ENCODE assay signal across 10 cellular contexts in the genomic region with DNA sequence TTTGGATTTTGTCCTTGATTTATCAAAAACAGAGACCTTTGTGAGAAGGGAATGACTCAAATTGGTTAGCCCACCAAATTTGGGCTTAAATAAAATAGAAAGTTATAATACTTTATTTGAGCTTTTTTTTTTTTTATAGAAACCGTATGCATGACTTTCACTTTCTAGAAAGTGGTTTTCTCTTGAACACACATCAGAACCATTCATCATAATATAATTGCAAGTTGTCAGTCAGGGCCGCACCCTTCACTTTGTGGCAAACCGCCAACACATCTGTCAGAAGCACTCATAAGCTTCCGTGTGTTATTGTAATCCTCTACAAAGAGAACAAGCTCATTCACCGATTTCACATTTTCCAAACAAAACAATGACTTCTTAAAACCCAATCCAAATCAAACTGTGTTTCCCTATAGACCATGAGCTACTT.
A peak's percentile ranks its signal among the peaks of the same experiment; 100 is the strongest.
DNase-seq lines count a peak whose midpoint lies in the region; ATAC-seq and TF ChIP-seq lines count a peak whose summit lies in the region.
"Had no signal": no experiment of that assay in that cellular context is flagged by ENCODE, and none has a peak within 500 bp of the region (broad histone marks: within the 10 kb centered on the region; RNA-seq: fewer than 3 reads in every experiment).

No MANE protein-coding gene starts in this region.

- no peaks in the 10 kb centered on the region for H3K27me3 ChIP-seq in skeletal muscle satellite cell (ENCODE audit: control insufficient read depth, insufficient read depth, low read length)

- peaks cover 1% of the 10 kb centered on the region for H3K4me1 Mint-ChIP-seq in activated CD4-positive, alpha-beta T cell treated with anti-CD3 and anti-CD28 coated beads, Interleukin-2, amount 10 ng/mL, durations not matched to agents 7 days and 5 days

- POLR2A ChIA-PET in activated CD4-positive, alpha-beta T cell treated with anti-CD3 and anti-CD28 coated beads, Interleukin-2, amount 10 ng/mL, durations not matched to agents 7 days and 5 days (lab: Charles Lee), result no interaction called here

- no peak overlapping the region for H3K27ac ChIP-seq in coronary artery

- CTCF ChIA-PET in activated CD4-positive, alpha-beta T cell treated with anti-CD3 and anti-CD28 coated beads, Interleukin-2, amount 10 ng/mL, durations not matched to agents 7 days and 5 days (lab: Charles Lee), result no interaction called here

- no peak overlapping the region for H3K9ac ChIP-seq in skeletal muscle satellite cell (ENCODE audit: low read depth, low read length)

- ATAC-seq in HG02981 (IDR thresholded peaks at IDR 0.05; ENCODE audit: unreplicated experiment) (no peak), HG03457 (IDR thresholded peaks at IDR 0.05; ENCODE audit: unreplicated experiment) (no peak)

- H3K36me3 ChIP-seq in skeletal muscle satellite cell (ENCODE audit: insufficient read depth, low read length), result no peaks in the 10 kb centered on the region

- peaks cover 2% of the 10 kb centered on the region for H3K27me3 Mint-ChIP-seq in activated CD4-positive, alpha-beta T cell treated with anti-CD3 and anti-CD28 coated beads, Interleukin-2, amount 10 ng/mL, durations not matched to agents 7 days and 5 days

- H3K9me3 Mint-ChIP-seq in activated CD4-positive, alpha-beta T cell treated with anti-CD3 and anti-CD28 coated beads, Interleukin-2, amount 10 ng/mL, durations not matched to agents 7 days and 5 days, result no peaks in the 10 kb centered on the region

- H3K9me3 ChIP-seq in skeletal muscle satellite cell (replicated peaks; ENCODE audit: low read length), result no peaks in the 10 kb centered on the region

- no peaks in the 10 kb centered on the region for H3K36me3 Mint-ChIP-seq in activated CD4-positive, alpha-beta T cell treated with anti-CD3 and anti-CD28 coated beads, Interleukin-2, amount 10 ng/mL, durations not matched to agents 7 days and 5 days (ENCODE audit: low read depth)

- H3K4me3 Mint-ChIP-seq in activated CD4-positive, alpha-beta T cell treated with anti-CD3 and anti-CD28 coated beads, Interleukin-2, amount 10 ng/mL, durations not matched to agents 7 days and 5 days, result no peak overlapping the region

- H3K4me3 ChIP-seq in coronary artery, result peak overlapping the region; percentile 29
- H3K4me3 ChIP-seq in skeletal muscle satellite cell (ENCODE audit: low read length), result no peak overlapping the region

- TF ChIP-seq CTCF in coronary artery (IDR thresholded peaks at IDR 0.05), result no peak

- no peaks in the 10 kb centered on the region for H3K4me1 ChIP-seq in skeletal muscle satellite cell (ENCODE audit: control insufficient read depth, insufficient read depth, low read length)

- peak overlapping the region; percentile 28 for H3K4me2 ChIP-seq in skeletal muscle satellite cell (ENCODE audit: low read length)

- DNase-seq in activated CD4-positive, alpha-beta T cell treated with anti-CD3 and anti-CD28 coated beads, Interleukin-2, amount 10 ng/mL, durations not matched to agents 7 days and 5 days, result peak; percentile 54
- DNase-seq in activated CD4-positive, alpha-beta T cell treated with anti-CD3 and anti-CD28 coated beads for 4 hours, result no peak
- peak; percentile 56 for DNase-seq in NCI-H2171 treated with DMSO at 0.1 percent for 48 hours (lab: John Stamatoyannopoulos, UW)
- no peak for DNase-seq in coronary artery (ENCODE audit: low spot score)
- DNase-seq in hypothalamus (lab: John Stamatoyannopoulos, UW), result no peak
- DNase-seq: retina, T-helper 1 cell had no signal

- H3K27ac Mint-ChIP-seq in activated CD4-positive, alpha-beta T cell treated with anti-CD3 and anti-CD28 coated beads, Interleukin-2, amount 10 ng/mL, durations not matched to agents 7 days and 5 days, result no peak overlapping the region

Comparison
In these comparisons a context has a peak if more than half of its experiments do, and no peak if none do; other contexts are left out.
1. DNase-seq: peak in activated CD4-positive, alpha-beta T cell treated with anti-CD3 and anti-CD28 coated beads, Interleukin-2, amount 10 ng/mL, durations not matched to agents 7 days and 5 days (single experiment) and NCI-H2171 treated with DMSO at 0.1 percent for 48 hours (single experiment); none in activated CD4-positive, alpha-beta T cell treated with anti-CD3 and anti-CD28 coated beads for 4 hours (0 of 2), coronary artery (single experiment) and hypothalamus (0 of 51).